Comparison of ENCODE assay signal across 21 cellular contexts in the genomic region with DNA sequence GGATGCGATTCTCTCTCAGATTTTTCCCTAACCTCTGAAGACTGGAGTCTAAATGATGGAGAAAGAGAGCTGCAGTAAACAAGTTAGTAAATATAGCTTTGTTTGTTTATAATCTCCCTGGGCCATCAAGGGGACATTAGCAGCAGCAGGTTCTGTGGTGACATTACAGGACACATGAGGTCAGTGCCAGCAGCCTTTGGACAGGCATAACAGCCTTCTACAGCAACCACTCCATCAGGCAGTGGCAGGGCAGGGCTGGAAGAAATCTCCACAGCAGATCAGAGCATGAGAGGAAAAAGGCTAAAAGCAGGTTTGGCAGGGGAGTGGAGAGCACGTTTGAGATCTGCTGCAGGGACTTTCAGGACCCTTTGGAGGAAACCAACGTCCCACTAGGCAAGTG.
"Had no signal": no experiment of that assay in that cellular context is flagged by ENCODE, and none has a peak within 500 bp of the region (broad histone marks: within the 10 kb centered on the region; RNA-seq: fewer than 3 reads in every experiment).

No MANE protein-coding gene starts in this region.

- H3K27ac ChIP-seq: PC-9, Peyer's patch had no signal

- H3K9me3 ChIP-seq: Peyer's patch had no signal

- H3K27me3 ChIP-seq: Peyer's patch had no signal

- H3K4me1 ChIP-seq: Peyer's patch had no signal

- DNase-seq: IMR-90; Karpas-422; KG1; MM.1S; NCI-H1092 treated with DMSO at 0.1 percent for 48 hours; NCI-H1436; NCI-H187; NCI-H2029; NCI-H2081 treated with DMSO at 0.1 percent for 48 hours; NCI-H2171; NCI-H226; NCI-H446; NCI-H510A; NCI-H524 treated with DMSO at 0.1 percent for 48 hours; NCI-H69; NCI-H774; NK-92 treated with Interleukin-12 subunit alpha and Interleukin-12 subunit beta, amount 100 ng/mL, for 24 hours; PC-9; Peyer's patch; SHP77 had no signal

- H3K4me3 ChIP-seq: PC-9, Peyer's patch had no signal

- ATAC-seq: HepG2 had no signal

- H3K36me3 ChIP-seq: Peyer's patch had no signal

- H3K4me2 ChIP-seq: PC-9 had no signal
